Comparison of ENCODE assay signal across 2 cellular contexts in the genomic region with DNA sequence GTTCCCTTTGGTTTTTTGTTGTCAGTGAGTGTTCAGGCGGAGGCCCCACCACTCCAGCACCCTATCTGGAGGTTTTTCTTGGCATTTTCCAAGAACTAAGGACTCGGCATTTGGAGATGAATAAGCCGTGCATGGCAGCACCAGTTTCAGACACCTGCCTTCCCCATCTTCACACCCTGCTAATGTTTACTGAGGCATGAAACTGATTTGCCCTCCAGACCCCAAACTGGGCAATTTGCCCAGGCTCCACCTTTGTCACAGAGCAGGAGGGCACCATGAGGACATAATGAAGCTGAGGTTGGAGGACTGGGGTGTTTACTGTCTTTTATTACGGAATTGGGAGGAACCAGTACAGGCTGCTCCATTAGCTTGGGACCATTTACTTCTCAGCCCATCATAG.
TF ChIP-seq lines count a peak whose summit lies in the region.

No MANE protein-coding gene starts in this region.

TF ChIP-seq in IMR-90, 13 proteins besides CTCF, POLR2A, EP300 and RAD21:
- no peak for TF ChIP-seq USF2 (IDR thresholded peaks at IDR 0.05; ENCODE audit: low read depth, low read length)
- TF ChIP-seq FOS (IDR thresholded peaks at IDR 0.05; ENCODE audit: low read depth, low read length), result no peak
- no peak for TF ChIP-seq BHLHE40 (IDR thresholded peaks at IDR 0.05; ENCODE audit: low read depth, low read length)
- TF ChIP-seq ELK1 (IDR thresholded peaks at IDR 0.05; ENCODE audit: borderline replicate concordance, low read depth, low read length), result no peak
- TF ChIP-seq RFX5 (IDR thresholded peaks at IDR 0.05; ENCODE audit: low read depth, low read length), result no peak
- no peak for TF ChIP-seq RCOR1 (IDR thresholded peaks at IDR 0.05; ENCODE audit: insufficient replicate concordance, low read length)
- TF ChIP-seq CEBPB (IDR thresholded peaks at IDR 0.05; ENCODE audit: low read depth, low read length), result no peak
- no peak for TF ChIP-seq MXI1 (IDR thresholded peaks at IDR 0.05; ENCODE audit: borderline replicate concordance, low read depth, low read length)
TF ChIP-seq in IMR-90: peak in this region for 0.

TF ChIP-seq in HepG2, 621 proteins besides CTCF, POLR2A, EP300 and RAD21:
- TF ChIP-seq STAG1 (CRISPR knock-in tag; IDR thresholded peaks at IDR 0.05) (no peak), SRSF1 (optimal IDR thresholded peaks at IDR 0.05; ENCODE audit: low read depth, low read length) (no peak), ZNF670 (CRISPR knock-in tag; IDR thresholded peaks at IDR 0.05; ENCODE audit: borderline replicate concordance) (no peak), MTERF4 (CRISPR knock-in tag; IDR thresholded peaks at IDR 0.05) (no peak), EEA1 (CRISPR knock-in tag; IDR thresholded peaks at IDR 0.05; ENCODE audit: borderline replicate concordance) (no peak), DR1 (CRISPR knock-in tag; IDR thresholded peaks at IDR 0.05) (no peak), RBM39 (IDR thresholded peaks at IDR 0.05; ENCODE audit: low read depth, low read length, poor library complexity, severe bottlenecking) (no peak), ZNF18 (CRISPR knock-in tag; IDR thresholded peaks at IDR 0.05; ENCODE audit: insufficient replicate concordance) (no peak), GZF1 (CRISPR knock-in tag; IDR thresholded peaks at IDR 0.05) (no peak), ZNF569 (CRISPR knock-in tag; IDR thresholded peaks at IDR 0.05; ENCODE audit: borderline replicate concordance) (no peak), ZMYM3 (CRISPR knock-in tag; IDR thresholded peaks at IDR 0.05) (no peak), NCOR1 (IDR thresholded peaks at IDR 0.05; ENCODE audit: borderline replicate concordance, low read length) (no peak), ZNF20 (CRISPR knock-in tag; IDR thresholded peaks at IDR 0.05) (no peak), SNAPC4 (CRISPR knock-in tag; IDR thresholded peaks at IDR 0.05) (no peak), HIC2 (CRISPR knock-in tag; IDR thresholded peaks at IDR 0.05; ENCODE audit: low read depth) (no peak), FOXA1 (IDR thresholded peaks at IDR 0.05) (no peak), FOXA1 (CRISPR knock-in tag; IDR thresholded peaks at IDR 0.05) (no peak), POGZ (CRISPR knock-in tag; IDR thresholded peaks at IDR 0.05) (no peak)
TF ChIP-seq in HepG2: peak in this region for 0.
